Comparison of ENCODE assay signal across 22 cellular contexts in genomic region chr21:26814374-26814773, GRCh38.
"Had no signal": no experiment of that assay in that cellular context is flagged by ENCODE, and none has a peak within 500 bp of the region (broad histone marks: within the 10 kb centered on the region; RNA-seq: fewer than 3 reads in every experiment).

No MANE protein-coding gene starts in this region.

- H3K9me3 ChIP-seq: lower lobe of right lung, right atrium auricular region, upper lobe of left lung had no signal

- H3K27ac Mint-ChIP-seq: activated CD4-positive, alpha-beta T cell treated with anti-CD3 and anti-CD28 coated beads, Interleukin-2, amount 10 ng/mL, durations not matched to agents 24 days and 14 days; activated CD8-positive, alpha-beta T cell treated with anti-CD3 and anti-CD28 coated beads, Interleukin-2, amount 10 ng/mL, durations not matched to agents 7 days and 5 days; activated naive CD4-positive, alpha-beta T cell treated with anti-CD3 and anti-CD28 coated beads, Interleukin-2, amount 50 U/mL, for 24 hours; brain; naive B cell had no signal

- H3K36me3 Mint-ChIP-seq: activated naive CD4-positive, alpha-beta T cell treated with anti-CD3 and anti-CD28 coated beads, Interleukin-2, amount 50 U/mL, for 24 hours; brain; naive B cell had no signal

- DNase-seq: activated CD4-positive, alpha-beta T cell treated with anti-CD3 and anti-CD28 coated beads, Interleukin-2, amount 10 ng/mL, durations not matched to agents 24 days and 14 days; activated CD4-positive, CD25-positive, alpha-beta regulatory T cell; activated CD8-positive, alpha-beta memory T cell treated with anti-CD3 and anti-CD28 coated beads, Interleukin-2, amount 50 U/mL, for 4 hours; activated CD8-positive, alpha-beta T cell treated with anti-CD3 and anti-CD28 coated beads, Interleukin-2, amount 10 ng/mL, durations not matched to agents 7 days and 5 days; activated effector memory CD4-positive, alpha-beta T cell treated with anti-CD3 and anti-CD28 coated beads, Interleukin-2, amount 50 U/mL, for 16 hours; activated T-cell treated with anti-CD3 and anti-CD28 coated beads, Interleukin-2, amount 50 U/mL, for 48 hours; amygdala; effector CD8-positive, alpha-beta T cell; left cardiac atrium; lower lobe of right lung; naive B cell; posterior cingulate gyrus; small intestine; stimulated activated CD4-positive, alpha-beta T cell treated with anti-CD3 and anti-CD28 coated beads, Interleukin-4, amount 100 ng/mL, for 4 hours; stimulated activated CD8-positive, alpha-beta memory T cell treated with anti-CD3 and anti-CD28 coated beads, Interleukin-4, amount 100 ng/mL, for 48 hours; stimulated activated naive CD4-positive, alpha-beta T cell treated with Interleukin-2 at 50 U/mL for 16 hours; T-helper 2 cell; upper lobe of left lung had no signal

- H3K27me3 Mint-ChIP-seq: activated CD4-positive, alpha-beta T cell treated with anti-CD3 and anti-CD28 coated beads, Interleukin-2, amount 10 ng/mL, durations not matched to agents 24 days and 14 days; central memory CD8-positive, alpha-beta T cell had no signal

- ATAC-seq: activated CD8-positive, alpha-beta T cell treated with anti-CD3 and anti-CD28 coated beads, Interleukin-2, amount 10 ng/mL, durations not matched to agents 7 days and 5 days; lower lobe of right lung had no signal

- H3K4me3 Mint-ChIP-seq: activated CD4-positive, alpha-beta T cell treated with anti-CD3 and anti-CD28 coated beads, Interleukin-2, amount 10 ng/mL, durations not matched to agents 24 days and 14 days; activated CD8-positive, alpha-beta T cell treated with anti-CD3 and anti-CD28 coated beads, Interleukin-2, amount 10 ng/mL, durations not matched to agents 7 days and 5 days; activated naive CD4-positive, alpha-beta T cell treated with anti-CD3 and anti-CD28 coated beads, Interleukin-2, amount 50 U/mL, for 24 hours; brain; central memory CD8-positive, alpha-beta T cell; naive B cell had no signal

- H3K9me3 Mint-ChIP-seq: activated CD4-positive, alpha-beta T cell treated with anti-CD3 and anti-CD28 coated beads, Interleukin-2, amount 10 ng/mL, durations not matched to agents 24 days and 14 days; activated naive CD4-positive, alpha-beta T cell treated with anti-CD3 and anti-CD28 coated beads, Interleukin-2, amount 50 U/mL, for 24 hours; brain; central memory CD8-positive, alpha-beta T cell; naive B cell had no signal

- H3K4me1 Mint-ChIP-seq: activated CD4-positive, alpha-beta T cell treated with anti-CD3 and anti-CD28 coated beads, Interleukin-2, amount 10 ng/mL, durations not matched to agents 24 days and 14 days; activated naive CD4-positive, alpha-beta T cell treated with anti-CD3 and anti-CD28 coated beads, Interleukin-2, amount 50 U/mL, for 24 hours; central memory CD8-positive, alpha-beta T cell; naive B cell had no signal

- H3K36me3 ChIP-seq: lower lobe of right lung, right atrium auricular region, upper lobe of left lung had no signal

- H3K27me3 ChIP-seq: right atrium auricular region, upper lobe of left lung had no signal

- H3K4me1 ChIP-seq: right atrium auricular region had no signal

- H3K4me3 ChIP-seq: lower lobe of right lung, right atrium auricular region, upper lobe of left lung had no signal

- H3K27ac ChIP-seq: lower lobe of right lung, upper lobe of left lung had no signal
